ENCODE assay signal across 23 cellular contexts in the genomic region with DNA sequence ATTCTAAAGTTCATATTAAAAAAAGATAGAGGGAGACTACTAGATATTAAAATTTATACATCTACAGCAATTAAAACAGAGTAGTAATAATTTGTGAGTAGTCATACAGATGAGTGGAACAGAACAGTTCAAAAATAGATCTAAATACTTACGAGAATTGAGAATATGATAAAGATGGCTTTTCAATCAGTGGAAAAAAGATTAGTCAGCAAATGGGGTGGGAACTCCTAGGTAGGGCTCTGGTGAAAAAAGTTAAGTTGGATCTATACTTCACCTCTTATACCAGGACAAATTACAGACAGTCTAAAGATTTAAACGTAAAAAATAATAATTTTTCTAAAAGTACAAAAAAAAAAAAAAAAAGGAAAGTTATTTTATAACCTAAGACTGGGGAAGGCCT.
DNase-seq lines count a peak whose midpoint lies in the region; ATAC-seq, FAIRE-seq and TF ChIP-seq lines count a peak whose summit lies in the region.
"Had no signal": no experiment of that assay in that cellular context is flagged by ENCODE, and none has a peak within 500 bp of the region (broad histone marks: within the 10 kb centered on the region; RNA-seq: fewer than 3 reads in every experiment).

No MANE protein-coding gene starts in this region.

- FAIRE-seq in HepG2 (lab: Jason Lieb, UNC) (no peak), K562 (lab: Jason Lieb, UNC) (no peak)
- FAIRE-seq: D721Med, GM12878, GM12892, GM18507 had no signal

- in situ Hi-C loops in HepG2 (cut with HindIII; ENCODE audit: extremely low pct_ligation_motif_present, low pct_unique_long_range_greater_than_20kb) = no loop called here
- in situ Hi-C loops in K562 (cut with MboI) = no loop called here

- TF ChIP-seq CTCF in HepG2 (CRISPR knock-in tag; IDR thresholded peaks at IDR 0.05) = no peak
- TF ChIP-seq CTCF in right lobe of liver (IDR thresholded peaks at IDR 0.05) = no peak
- TF ChIP-seq CTCF in K562 (IDR thresholded peaks at IDR 0.05 in 2 of 3, conservative IDR thresholded peaks at IDR 0.05 in 1 of 3; ENCODE audit: insufficient read depth in 2 of 3, low read depth in 1 of 3, low read length in 3 of 3) = no peak
- no peak for TF ChIP-seq CTCF in breast epithelium (IDR thresholded peaks at IDR 0.05)

- H3K79me2 ChIP-seq in HepG2 (ENCODE audit: insufficient read depth, low read length) (no peaks in the 10 kb centered on the region), K562 (ENCODE audit: control insufficient read depth, insufficient read depth, low read length) (no peaks in the 10 kb centered on the region)

- H3K4me1 Mint-ChIP-seq in CD4-positive, alpha-beta memory T cell = no peaks in the 10 kb centered on the region
- H3K4me1 Mint-ChIP-seq: CD14-positive monocyte; CD4-positive, CD25-positive, alpha-beta regulatory T cell had no signal

- H4K20me1 ChIP-seq in HepG2 (ENCODE audit: insufficient read depth, low read length) (no peaks in the 10 kb centered on the region), K562 (replicated peaks; ENCODE audit: control insufficient read depth, insufficient read depth, low read length) (no peaks in the 10 kb centered on the region)
- H4K20me1 ChIP-seq: BLaER1 had no signal

- no peak for TF ChIP-seq EP300 in HepG2 (IDR thresholded peaks at IDR 0.05; ENCODE audit: low read depth in 2 of 2, low read length in 2 of 2)
- no peak for TF ChIP-seq EP300 in HepG2 (CRISPR knock-in tag; IDR thresholded peaks at IDR 0.05; ENCODE audit: borderline replicate concordance)
- no peak for TF ChIP-seq EP300 in K562 (IDR thresholded peaks at IDR 0.05; ENCODE audit: low read length)

- H3K4me3 Mint-ChIP-seq in CD4-positive, alpha-beta memory T cell = no peak overlapping the region
- H3K4me3 Mint-ChIP-seq: CD14-positive monocyte; CD4-positive, CD25-positive, alpha-beta regulatory T cell; CD8-positive, alpha-beta T cell had no signal

- H3K27me3 ChIP-seq in HepG2 (ENCODE audit: control insufficient read depth in 1 of 2, insufficient read depth in 2 of 2, low read length in 2 of 2) (no peaks in the 10 kb centered on the region), right lobe of liver (no peaks in the 10 kb centered on the region), K562 (ENCODE audit: control insufficient read depth in 2 of 2, insufficient read depth in 2 of 2, low read length in 2 of 2) (no peaks in the 10 kb centered on the region), breast epithelium (no peaks in the 10 kb centered on the region)
- no peaks in the 10 kb centered on the region for H3K27me3 ChIP-seq in CD4-positive, alpha-beta memory T cell (ENCODE audit: insufficient read depth, low read length)
- H3K27me3 ChIP-seq: BE2C, BLaER1 had no signal

- H3K27ac ChIP-seq in HepG2 (ENCODE audit: extremely low read length, insufficient read depth, low read length) = no peak overlapping the region
- no peak overlapping the region for H3K27ac ChIP-seq in right lobe of liver
- H3K27ac ChIP-seq in K562 (ENCODE audit: extremely low read depth, low read depth, low read length) = no peak overlapping the region
- H3K27ac ChIP-seq in CD4-positive, alpha-beta memory T cell (ENCODE audit: low read depth, low read length) = no peak overlapping the region
- no peak overlapping the region for H3K27ac ChIP-seq in breast epithelium
- H3K27ac ChIP-seq: 22Rv1, BLaER1 had no signal

- no peaks in the 10 kb centered on the region for H3K4me1 ChIP-seq in HepG2 (ENCODE audit: insufficient read depth, low read length)
- no peaks in the 10 kb centered on the region for H3K4me1 ChIP-seq in right lobe of liver
- no peaks in the 10 kb centered on the region for H3K4me1 ChIP-seq in K562 (replicated peaks in 1 of 2; ENCODE audit: control insufficient read depth in 2 of 2, insufficient read depth in 2 of 2, low read length in 2 of 2)
- H3K4me1 ChIP-seq in CD4-positive, alpha-beta memory T cell (ENCODE audit: insufficient read depth, low read length) = no peaks in the 10 kb centered on the region
- no peaks in the 10 kb centered on the region for H3K4me1 ChIP-seq in breast epithelium
- H3K4me1 ChIP-seq: BE2C, BLaER1, Caco-2 had no signal

- intact Hi-C loops in HepG2 (cut with micrococcal nuclease; ENCODE audit: unreplicated experiment) = no loop called here
- intact Hi-C loops in right lobe of liver (cut with DNase I) = no loop called here
- intact Hi-C loops in K562 (cut with micrococcal nuclease) = no loop called here
- intact Hi-C loops in CD4-positive, alpha-beta memory T cell (cut with micrococcal nuclease) = no loop called here
- intact Hi-C loops in breast epithelium (cut with DNase I; ENCODE audit: low total_unique reads) = no loop called here

- no peaks in the 10 kb centered on the region for H3K27me3 Mint-ChIP-seq in CD4-positive, alpha-beta memory T cell
- H3K27me3 Mint-ChIP-seq: CD4-positive, CD25-positive, alpha-beta regulatory T cell had no signal

- no peak for DNase-seq in HepG2 (ENCODE audit: low spot score)
- DNase-seq in right lobe of liver = no peak
- no peak for DNase-seq in K562 (ENCODE audit: extremely low read depth in 1 of 4, low spot score in 3 of 4)
- DNase-seq in CD4-positive, alpha-beta memory T cell = no peak
- no peak for DNase-seq in breast epithelium (ENCODE audit: low spot score in 2 of 2)
- DNase-seq: ACHN; BE2C; C1 segment of cervical spinal cord; Caco-2; Calu3; CD4-positive, CD25-positive, alpha-beta regulatory T cell; CD8-positive, alpha-beta T cell; DMS79; DND-41; EL; GDM1 had no signal

- BruUV-seq in HepG2 (replicated peaks; lab: Mats Ljungman, UMichigan) (no TSS peak), K562 (replicated peaks; lab: Mats Ljungman, UMichigan) (no TSS peak)

- CTCF ChIA-PET in HepG2 (lab: Yijun Ruan, JAX; ENCODE audit: low intra/inter-chr PET ratio, low total read pairs) (no interaction called here), K562 (lab: Yijun Ruan, JAX; ENCODE audit: low intra/inter-chr PET ratio) (no interaction called here)
- CTCF ChIA-PET in CD4-positive, alpha-beta memory T cell (lab: Charles Lee; ENCODE audit: partially characterized antibody) = no interaction called here

- peaks cover under 1% of the 10 kb centered on the region; the same call in 1 of the 2 replicates for H3K9me3 ChIP-seq in HepG2 (ENCODE audit: low read length)
- no peaks in the 10 kb centered on the region for H3K9me3 ChIP-seq in right lobe of liver
- no peaks in the 10 kb centered on the region for H3K9me3 ChIP-seq in K562 (replicated peaks; ENCODE audit: control insufficient read depth, insufficient read depth, low read depth, low read length)
- H3K9me3 ChIP-seq in CD4-positive, alpha-beta memory T cell (ENCODE audit: control insufficient read depth in 1 of 2, low read length in 2 of 2) = no peaks in the 10 kb centered on the region
- H3K9me3 ChIP-seq in breast epithelium = peaks cover 0 to 5% of the 10 kb centered on the region in 2 donors
- H3K9me3 ChIP-seq: BE2C had no signal

- 84% methylated on average over 2 of the region's 2 CpGs for WGBS in HepG2 (ENCODE audit: low lambda C conversion rate)
- 83% methylated on average over 2 of the region's 2 CpGs for WGBS in right lobe of liver (ENCODE audit: insufficient coverage, low coverage, low lambda C conversion rate, missing lambda C conversion rate)
- 51% methylated on average over 2 of the region's 2 CpGs for WGBS in K562 (ENCODE audit: insufficient coverage, low coverage, missing lambda C conversion rate)

- POLR2A ChIA-PET in HepG2 (lab: Yijun Ruan, JAX) = no interaction called here
- POLR2A ChIA-PET in K562 (lab: Yijun Ruan, JAX) = no interaction called here
- POLR2A ChIA-PET in CD4-positive, alpha-beta memory T cell (lab: Charles Lee; ENCODE audit: partially characterized antibody) = no interaction called here

- H3K9me1 ChIP-seq in K562 (ENCODE audit: control insufficient read depth, insufficient read depth, low read length) = no peaks in the 10 kb centered on the region

- peaks cover 0 to 3% of the 10 kb centered on the region in 2 donors for H3K36me3 Mint-ChIP-seq in CD4-positive, alpha-beta memory T cell
- H3K36me3 Mint-ChIP-seq: CD14-positive monocyte; CD4-positive, CD25-positive, alpha-beta regulatory T cell; CD8-positive, alpha-beta T cell had no signal

- ATAC-seq in HepG2 (no peak), right lobe of liver (no peak), K562 (no peak)
- ATAC-seq: CD8-positive, alpha-beta T cell; GM12878 had no signal

- H3K4me3 ChIP-seq in HepG2 (replicated peaks in 1 of 3; ENCODE audit: insufficient read depth in 1 of 3, low read depth in 2 of 3, low read length in 3 of 3) (no peak overlapping the region), right lobe of liver (no peak overlapping the region), K562 (no peak overlapping the region), breast epithelium (no peak overlapping the region)
- H3K4me3 ChIP-seq in CD4-positive, alpha-beta memory T cell (ENCODE audit: low read length in 2 of 2) = no peak overlapping the region
- H3K4me3 ChIP-seq: BLaER1, GM12878 had no signal

- H3K9me3 Mint-ChIP-seq in CD4-positive, alpha-beta memory T cell = peaks cover 0 to 22% (median 12%) of the 10 kb centered on the region in 8 donors

- no peak overlapping the region for H3K27ac Mint-ChIP-seq in CD4-positive, alpha-beta memory T cell
- H3K27ac Mint-ChIP-seq: CD14-positive monocyte; CD4-positive, CD25-positive, alpha-beta regulatory T cell; CD8-positive, alpha-beta T cell had no signal

- no peak overlapping the region for H3K4me2 ChIP-seq in HepG2 (ENCODE audit: low read depth, low read length)
- no peak overlapping the region for H3K4me2 ChIP-seq in K562 (ENCODE audit: insufficient read depth, low read length)
- H3K4me2 ChIP-seq: BLaER1 had no signal

- TF ChIP-seq RAD21 in HepG2 (CRISPR knock-in tag; IDR thresholded peaks at IDR 0.05) (no peak), K562 (CRISPR knock-in tag; conservative IDR thresholded peaks at IDR 0.05 in 1 of 2, IDR thresholded peaks at IDR 0.05 in 1 of 2) (no peak)

- TF ChIP-seq POLR2A in HepG2 (IDR thresholded peaks at IDR 0.05; ENCODE audit: insufficient read depth in 1 of 2, low read depth in 2 of 2, low read length in 2 of 2) = no peak
- no peak for TF ChIP-seq POLR2A in right lobe of liver (IDR thresholded peaks at IDR 0.05)
- no peak for TF ChIP-seq POLR2A in K562 (conservative IDR thresholded peaks at IDR 0.05)
- no peak for TF ChIP-seq POLR2A in breast epithelium (IDR thresholded peaks at IDR 0.05)

- H3K36me3 ChIP-seq in HepG2 (replicated peaks in 1 of 2; ENCODE audit: control insufficient read depth in 1 of 2, insufficient read depth in 2 of 2, low read length in 2 of 2) (no peaks in the 10 kb centered on the region), right lobe of liver (no peaks in the 10 kb centered on the region), K562 (ENCODE audit: control insufficient read depth, insufficient read depth, low read length) (no peaks in the 10 kb centered on the region), breast epithelium (no peaks in the 10 kb centered on the region)
- no peaks in the 10 kb centered on the region for H3K36me3 ChIP-seq in CD4-positive, alpha-beta memory T cell (ENCODE audit: insufficient read depth, low read length)
- H3K36me3 ChIP-seq: BE2C had no signal

- H3K9ac ChIP-seq in HepG2 (ENCODE audit: insufficient read depth, low read depth, low read length) = no peak overlapping the region
- H3K9ac ChIP-seq in K562 (ENCODE audit: insufficient read depth in 1 of 2, low read depth in 2 of 2, low read length in 2 of 2) = no peak overlapping the region
- H3K9ac ChIP-seq: BLaER1 had no signal

- H2AFZ ChIP-seq in HepG2 (ENCODE audit: low read length) = no peak overlapping the region
- H2AFZ ChIP-seq in K562 (ENCODE audit: low read depth, low read length) = no peak overlapping the region

TF ChIP-seq in K562, 482 proteins besides CTCF, POLR2A, EP300 and RAD21 (continues in another document):
- no peak for TF ChIP-seq HNRNPH1 (optimal IDR thresholded peaks at IDR 0.05; ENCODE audit: low read depth, low read length)

Comparison
In these comparisons a context has a peak if more than half of its experiments do, and no peak if none do; other contexts are left out.
1. Of the 241 proteins assayed by ChIP-seq in both HepG2 and K562: peak only in HepG2: none; only in K562: MAFG; in both: MAFF and MAFK; in neither: 238.